Comparison of ENCODE assay signal across 35 cellular contexts in the genomic region with DNA sequence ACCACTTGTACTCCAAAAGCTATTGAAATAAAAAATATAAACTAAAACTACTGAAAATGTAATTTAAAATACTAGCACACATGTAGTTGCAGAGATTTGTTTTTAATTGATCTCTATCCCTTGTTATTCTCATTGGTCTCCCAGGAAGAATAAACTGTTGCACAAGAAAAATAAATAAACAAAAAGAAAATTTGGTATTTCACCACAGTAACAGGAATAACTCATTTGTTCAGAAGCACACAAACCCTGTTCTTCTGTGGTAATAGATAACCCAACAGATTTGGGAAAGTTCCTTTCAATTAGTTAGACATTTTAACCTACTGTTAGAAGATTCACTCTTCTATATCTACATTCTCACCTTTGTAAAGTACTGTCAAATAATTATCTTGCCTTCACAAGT.
"Had no signal": no experiment of that assay in that cellular context is flagged by ENCODE, and none has a peak within 500 bp of the region (broad histone marks: within the 10 kb centered on the region; RNA-seq: fewer than 3 reads in every experiment).

No MANE protein-coding gene starts in this region.

- H3K27ac Mint-ChIP-seq: activated B cell treated with CpG ODN at 0.5 μM for 24 hours; activated CD4-positive, alpha-beta memory T cell treated with anti-CD3 and anti-CD28 coated beads, Interleukin-2, amount 10 ng/mL, durations not matched to agents 7 days and 5 days; activated CD4-positive, alpha-beta T cell treated with anti-CD3 and anti-CD28 coated beads, Interleukin-2, amount 10 ng/mL, durations not matched to agents 24 days and 14 days; activated CD8-positive, alpha-beta memory T cell treated with anti-CD3 and anti-CD28 coated beads, Interleukin-2, amount 10 ng/mL, durations not matched to agents 7 days and 5 days; activated CD8-positive, alpha-beta T cell treated with anti-CD3 and anti-CD28 coated beads, Interleukin-2, amount 10 ng/mL, durations not matched to agents 7 days and 5 days; activated naive CD4-positive, alpha-beta T cell treated with anti-CD3 and anti-CD28 coated beads, Interleukin-2, amount 10 ng/mL, durations not matched to agents 7 days and 5 days; activated naive CD4-positive, alpha-beta T cell treated with anti-CD3 and anti-CD28 coated beads, Interleukin-2, amount 50 U/mL, for 24 hours; activated naive CD8-positive, alpha-beta T cell; activated naive CD8-positive, alpha-beta T cell treated with anti-CD3 and anti-CD28 coated beads, Interleukin-2, amount 10 ng/mL, durations not matched to agents 7 days and 5 days; activated naive CD8-positive, alpha-beta T cell treated with anti-CD3 and anti-CD28 coated beads, Interleukin-2, amount 50 U/mL, for 24 hours; activated T-cell treated with anti-CD3 and anti-CD28 coated beads, Interleukin-2, amount 50 U/mL, for 24 hours; activated T-helper 2 cell treated with anti-CD3 and anti-CD28 coated beads, Interferon-gamma antibody, Interleukin-2, Interleukin-4, amounts not matched to agents 10 μg/mL and 5 μg/mL and 100 μg/mL, durations not matched to agents 14 hours and 24 hours and 36 hours; T-helper 1 cell treated with Interleukin-12 subunit alpha and Interleukin-12 subunit beta and Interleukin-4 antibody, amounts not matched to agents 30 μg/mL and 1 μg/mL, for 36 hours; T-helper 2 cell treated with Interferon-gamma antibody and Interleukin-4, amounts not matched to agents 5 μg/mL and 100 μg/mL, for 36 hours had no signal

- H3K27me3 ChIP-seq: ascending aorta, body of pancreas, brain microvascular endothelial cell had no signal

- H3K9me3 Mint-ChIP-seq: activated B cell treated with CpG ODN at 0.5 μM for 24 hours; activated CD4-positive, alpha-beta memory T cell treated with anti-CD3 and anti-CD28 coated beads, Interleukin-2, amount 10 ng/mL, durations not matched to agents 7 days and 5 days; activated CD4-positive, alpha-beta T cell treated with anti-CD3 and anti-CD28 coated beads, Interleukin-2, amount 10 ng/mL, durations not matched to agents 24 days and 14 days; activated naive CD4-positive, alpha-beta T cell treated with anti-CD3 and anti-CD28 coated beads, Interleukin-2, amount 10 ng/mL, durations not matched to agents 7 days and 5 days; activated naive CD4-positive, alpha-beta T cell treated with anti-CD3 and anti-CD28 coated beads, Interleukin-2, amount 50 U/mL, for 24 hours; activated naive CD8-positive, alpha-beta T cell treated with anti-CD3 and anti-CD28 coated beads, Interleukin-2, amount 10 ng/mL, durations not matched to agents 7 days and 5 days; activated naive CD8-positive, alpha-beta T cell treated with anti-CD3 and anti-CD28 coated beads, Interleukin-2, amount 50 U/mL, for 24 hours; activated T-cell treated with anti-CD3 and anti-CD28 coated beads, Interleukin-2, amount 50 U/mL, for 24 hours; activated T-helper 2 cell treated with anti-CD3 and anti-CD28 coated beads, Interferon-gamma antibody, Interleukin-2, Interleukin-4, amounts not matched to agents 10 μg/mL and 5 μg/mL and 100 μg/mL, durations not matched to agents 14 hours and 24 hours and 36 hours; T-helper 1 cell treated with Interleukin-12 subunit alpha and Interleukin-12 subunit beta and Interleukin-4 antibody, amounts not matched to agents 30 μg/mL and 1 μg/mL, for 36 hours; T-helper 2 cell treated with Interferon-gamma antibody and Interleukin-4, amounts not matched to agents 5 μg/mL and 100 μg/mL, for 36 hours had no signal

- H3K4me3 Mint-ChIP-seq: activated B cell treated with CpG ODN at 0.5 μM for 24 hours; activated CD4-positive, alpha-beta memory T cell treated with anti-CD3 and anti-CD28 coated beads, Interleukin-2, amount 10 ng/mL, durations not matched to agents 7 days and 5 days; activated CD4-positive, alpha-beta T cell treated with anti-CD3 and anti-CD28 coated beads, Interleukin-2, amount 10 ng/mL, durations not matched to agents 24 days and 14 days; activated CD8-positive, alpha-beta memory T cell treated with anti-CD3 and anti-CD28 coated beads, Interleukin-2, amount 10 ng/mL, durations not matched to agents 7 days and 5 days; activated CD8-positive, alpha-beta T cell treated with anti-CD3 and anti-CD28 coated beads, Interleukin-2, amount 10 ng/mL, durations not matched to agents 7 days and 5 days; activated naive CD4-positive, alpha-beta T cell treated with anti-CD3 and anti-CD28 coated beads, Interleukin-2, amount 10 ng/mL, durations not matched to agents 7 days and 5 days; activated naive CD4-positive, alpha-beta T cell treated with anti-CD3 and anti-CD28 coated beads, Interleukin-2, amount 50 U/mL, for 24 hours; activated naive CD8-positive, alpha-beta T cell; activated naive CD8-positive, alpha-beta T cell treated with anti-CD3 and anti-CD28 coated beads, Interleukin-2, amount 10 ng/mL, durations not matched to agents 7 days and 5 days; activated naive CD8-positive, alpha-beta T cell treated with anti-CD3 and anti-CD28 coated beads, Interleukin-2, amount 50 U/mL, for 24 hours; activated T-cell treated with anti-CD3 and anti-CD28 coated beads, Interleukin-2, amount 50 U/mL, for 24 hours; T-helper 1 cell treated with Interleukin-12 subunit alpha and Interleukin-12 subunit beta and Interleukin-4 antibody, amounts not matched to agents 30 μg/mL and 1 μg/mL, for 36 hours; T-helper 2 cell treated with Interferon-gamma antibody and Interleukin-4, amounts not matched to agents 5 μg/mL and 100 μg/mL, for 36 hours had no signal

- H3K27me3 Mint-ChIP-seq: activated B cell treated with CpG ODN at 0.5 μM for 24 hours; activated CD4-positive, alpha-beta memory T cell treated with anti-CD3 and anti-CD28 coated beads, Interleukin-2, amount 10 ng/mL, durations not matched to agents 7 days and 5 days; activated CD4-positive, alpha-beta T cell treated with anti-CD3 and anti-CD28 coated beads, Interleukin-2, amount 10 ng/mL, durations not matched to agents 24 days and 14 days; activated CD8-positive, alpha-beta memory T cell treated with anti-CD3 and anti-CD28 coated beads, Interleukin-2, amount 10 ng/mL, durations not matched to agents 7 days and 5 days; activated naive CD4-positive, alpha-beta T cell treated with anti-CD3 and anti-CD28 coated beads, Interleukin-2, amount 10 ng/mL, durations not matched to agents 7 days and 5 days; activated naive CD4-positive, alpha-beta T cell treated with anti-CD3 and anti-CD28 coated beads, Interleukin-2, amount 50 U/mL, for 24 hours; activated naive CD8-positive, alpha-beta T cell; activated naive CD8-positive, alpha-beta T cell treated with anti-CD3 and anti-CD28 coated beads, Interleukin-2, amount 10 ng/mL, durations not matched to agents 7 days and 5 days; activated naive CD8-positive, alpha-beta T cell treated with anti-CD3 and anti-CD28 coated beads, Interleukin-2, amount 50 U/mL, for 24 hours had no signal

- H3K4me1 Mint-ChIP-seq: activated B cell treated with CpG ODN at 0.5 μM for 24 hours; activated CD4-positive, alpha-beta memory T cell treated with anti-CD3 and anti-CD28 coated beads, Interleukin-2, amount 10 ng/mL, durations not matched to agents 7 days and 5 days; activated CD4-positive, alpha-beta T cell treated with anti-CD3 and anti-CD28 coated beads, Interleukin-2, amount 10 ng/mL, durations not matched to agents 24 days and 14 days; activated CD8-positive, alpha-beta memory T cell treated with anti-CD3 and anti-CD28 coated beads, Interleukin-2, amount 10 ng/mL, durations not matched to agents 7 days and 5 days; activated naive CD4-positive, alpha-beta T cell treated with anti-CD3 and anti-CD28 coated beads, Interleukin-2, amount 10 ng/mL, durations not matched to agents 7 days and 5 days; activated naive CD4-positive, alpha-beta T cell treated with anti-CD3 and anti-CD28 coated beads, Interleukin-2, amount 50 U/mL, for 24 hours; activated naive CD8-positive, alpha-beta T cell treated with anti-CD3 and anti-CD28 coated beads, Interleukin-2, amount 10 ng/mL, durations not matched to agents 7 days and 5 days; activated naive CD8-positive, alpha-beta T cell treated with anti-CD3 and anti-CD28 coated beads, Interleukin-2, amount 50 U/mL, for 24 hours had no signal

- H3K9me3 ChIP-seq: ascending aorta, body of pancreas had no signal

- H3K4me1 ChIP-seq: ascending aorta, body of pancreas, breast epithelium had no signal

- H3K27ac ChIP-seq: ascending aorta, body of pancreas, brain microvascular endothelial cell, breast epithelium, VCaP had no signal

- H3K4me3 ChIP-seq: ascending aorta, body of pancreas, breast epithelium had no signal

- FAIRE-seq: TTC549 had no signal

- H3K36me3 ChIP-seq: ascending aorta, brain microvascular endothelial cell, breast epithelium had no signal

- H3K36me3 Mint-ChIP-seq: activated CD8-positive, alpha-beta memory T cell treated with anti-CD3 and anti-CD28 coated beads, Interleukin-2, amount 10 ng/mL, durations not matched to agents 7 days and 5 days; activated naive CD4-positive, alpha-beta T cell treated with anti-CD3 and anti-CD28 coated beads, Interleukin-2, amount 10 ng/mL, durations not matched to agents 7 days and 5 days; activated naive CD4-positive, alpha-beta T cell treated with anti-CD3 and anti-CD28 coated beads, Interleukin-2, amount 50 U/mL, for 24 hours; activated naive CD8-positive, alpha-beta T cell; activated naive CD8-positive, alpha-beta T cell treated with anti-CD3 and anti-CD28 coated beads, Interleukin-2, amount 10 ng/mL, durations not matched to agents 7 days and 5 days had no signal

- ATAC-seq: activated CD8-positive, alpha-beta memory T cell treated with anti-CD3 and anti-CD28 coated beads, Interleukin-2, amount 10 ng/mL, durations not matched to agents 7 days and 5 days; activated CD8-positive, alpha-beta T cell treated with anti-CD3 and anti-CD28 coated beads, Interleukin-2, amount 10 ng/mL, durations not matched to agents 7 days and 5 days; activated naive CD8-positive, alpha-beta T cell treated with anti-CD3 and anti-CD28 coated beads, Interleukin-2, amount 50 U/mL, for 24 hours; body of pancreas had no signal

- DNase-seq: activated B cell treated with CpG ODN at 0.5 μM for 24 hours; activated CD4-positive, alpha-beta memory T cell treated with anti-CD3 and anti-CD28 coated beads, Interleukin-2, amount 10 ng/mL, durations not matched to agents 7 days and 5 days; activated CD4-positive, alpha-beta T cell treated with anti-CD3 and anti-CD28 coated beads for 4 hours; activated CD4-positive, alpha-beta T cell treated with anti-CD3 and anti-CD28 coated beads, Interleukin-2, amount 10 ng/mL, durations not matched to agents 24 days and 14 days; activated CD4-positive, alpha-beta T cell treated with anti-CD3 and anti-CD28 coated beads, Interleukin-2, amount 50 U/mL, for 48 hours; activated CD4-positive, CD25-positive, alpha-beta regulatory T cell treated with anti-CD3 and anti-CD28 coated beads, Interleukin-2, amount 50 U/mL, for 72 hours; activated CD8-positive, alpha-beta memory T cell treated with anti-CD3 and anti-CD28 coated beads for 24 hours; activated CD8-positive, alpha-beta memory T cell treated with anti-CD3 and anti-CD28 coated beads, Interleukin-2, amount 10 ng/mL, durations not matched to agents 7 days and 5 days; activated CD8-positive, alpha-beta memory T cell treated with anti-CD3 and anti-CD28 coated beads, Interleukin-2, amount 50 U/mL, for 48 hours; activated CD8-positive, alpha-beta T cell treated with anti-CD3 and anti-CD28 coated beads, Interleukin-2, amount 10 ng/mL, durations not matched to agents 7 days and 5 days; activated effector memory CD4-positive, alpha-beta T cell treated with Interleukin-2 at 50 U/mL for 16 hours; activated gamma-delta T cell; activated naive CD4-positive, alpha-beta T cell treated with anti-CD3 and anti-CD28 coated beads, Interleukin-2, amount 10 ng/mL, durations not matched to agents 7 days and 5 days; activated naive CD4-positive, alpha-beta T cell treated with Interleukin-2 at 50 U/mL for 16 hours; activated naive CD8-positive, alpha-beta T cell treated with anti-CD3 and anti-CD28 coated beads, Interleukin-2, amount 10 ng/mL, durations not matched to agents 7 days and 5 days; activated naive CD8-positive, alpha-beta T cell treated with anti-CD3 and anti-CD28 coated beads, Interleukin-2, amount 50 U/mL, for 24 hours; activated T-cell treated with anti-CD3 and anti-CD28 coated beads, Interleukin-2, amount 50 U/mL, for 24 hours; activated T-cell treated with anti-CD3 and anti-CD28 coated beads, Interleukin-2, amount 50 U/mL, for 48 hours; amygdala; anterior cingulate cortex; body of pancreas; brain microvascular endothelial cell; central memory CD4-positive, alpha-beta T cell; T-helper 1 cell; T-helper 2 cell; T-helper 9 cell had no signal
